13 cellular contexts compared by ENCODE assay signal in the genomic region with DNA sequence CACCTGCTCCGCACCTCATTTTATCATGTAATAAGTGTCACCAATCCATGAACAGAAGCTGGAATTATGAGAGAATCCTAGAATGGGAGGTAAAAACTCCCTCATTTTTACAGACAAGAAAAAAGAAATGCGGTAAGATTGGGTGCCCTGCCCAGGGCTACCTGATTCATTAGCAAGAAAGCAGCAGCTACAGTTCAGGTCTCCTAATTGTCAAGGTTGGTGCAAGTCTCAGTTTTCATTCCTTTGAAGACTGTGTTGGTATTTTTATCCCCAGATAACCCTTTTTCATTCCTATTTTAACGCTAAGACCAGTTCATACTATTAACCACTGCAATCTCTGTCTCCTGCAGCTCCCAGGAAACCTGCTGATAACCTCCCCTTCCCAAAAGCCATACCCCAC. TPM values are rescaled to one million over a fixed set of nuclear protein-coding genes. Genes with fewer than 3 reads are reported as not detected.
A peak's percentile ranks its signal among the peaks of the same experiment; 100 is the strongest.
DNase-seq lines count a peak whose midpoint lies in the region; ATAC-seq and TF ChIP-seq lines count a peak whose summit lies in the region.
"Had no signal": no experiment of that assay in that cellular context is flagged by ENCODE, and none has a peak within 500 bp of the region (broad histone marks: within the 10 kb centered on the region; RNA-seq: fewer than 3 reads in every experiment).

No MANE protein-coding gene starts in this region.

- no peaks in the 10 kb centered on the region for H3K27me3 Mint-ChIP-seq in activated T-helper 17 cell treated with anti-CD3 and anti-CD28 coated beads, Interleukin-2, amount 50 U/mL, for 72 hours
- H3K27me3 Mint-ChIP-seq: naive thymus-derived CD4-positive, alpha-beta T cell; T-cell had no signal

- no peak overlapping the region for H2AFZ ChIP-seq in mammary epithelial cell (ENCODE audit: low read depth, low read length)

- peak overlapping the region; percentile 91 for H3K4me3 Mint-ChIP-seq in activated T-helper 17 cell treated with anti-CD3 and anti-CD28 coated beads, Interleukin-2, amount 50 U/mL, for 72 hours

- no peaks in the 10 kb centered on the region for H3K9me3 Mint-ChIP-seq in activated T-helper 17 cell treated with anti-CD3 and anti-CD28 coated beads, Interleukin-2, amount 50 U/mL, for 72 hours
- H3K9me3 Mint-ChIP-seq: T-cell had no signal

- H3K4me3 ChIP-seq in breast epithelium (no peak overlapping the region), mammary epithelial cell (replicated peaks in 1 of 3; ENCODE audit: insufficient read depth in 1 of 3, low read depth in 2 of 3, low read length in 3 of 3) (no peak overlapping the region), lower lobe of right lung (no peak overlapping the region), tibial nerve (no peak overlapping the region)

- peaks cover 0 to 10% of the 10 kb centered on the region in 2 donors for H3K4me1 ChIP-seq in breast epithelium
- H3K4me1 ChIP-seq in mammary epithelial cell (ENCODE audit: insufficient read depth, low read length): peaks cover 17% of the 10 kb centered on the region
- peaks cover 52% of the 10 kb centered on the region for H3K4me1 ChIP-seq in lower lobe of right lung
- H3K4me1 ChIP-seq in tibial nerve: peaks cover 0 to 65% (median 37%) of the 10 kb centered on the region in 4 donors

- peaks cover 17% of the 10 kb centered on the region for H3K4me1 Mint-ChIP-seq in activated T-helper 17 cell treated with anti-CD3 and anti-CD28 coated beads, Interleukin-2, amount 50 U/mL, for 72 hours

- H3K27ac Mint-ChIP-seq in activated T-helper 17 cell treated with anti-CD3 and anti-CD28 coated beads, Interleukin-2, amount 50 U/mL, for 72 hours: no peak overlapping the region
- H3K27ac Mint-ChIP-seq: T-cell had no signal

- H3K27ac ChIP-seq in breast epithelium (peak overlapping the region; percentile 33 to 41), mammary epithelial cell (ENCODE audit: insufficient read depth, low read depth, low read length) (no peak overlapping the region), lower lobe of right lung (peak overlapping the region; percentile 99), tibial nerve (peak overlapping the region in 3 of 4 donors; percentile 55 to 98 (median 97))

- H3K36me3 Mint-ChIP-seq in activated T-helper 17 cell treated with anti-CD3 and anti-CD28 coated beads, Interleukin-2, amount 50 U/mL, for 72 hours (ENCODE audit: low read depth): peaks cover 43% of the 10 kb centered on the region
- H3K36me3 Mint-ChIP-seq: T-cell had no signal

- CTCF ChIA-PET in mammary epithelial cell (lab: Charles Lee; ENCODE audit: low non-redundant PET): no interaction called here
- CTCF ChIA-PET in GM10248 (lab: Yijun Ruan, JAX): interaction anchor here (1.1 to 1.5 kb wide), 4 partner anchors 12 to 117 kb away, joined by 3 to 5 read pairs (median 4); no protein-coding TSS in a partner anchor

- no peak overlapping the region for H3K9ac ChIP-seq in mammary epithelial cell (ENCODE audit: insufficient read depth, low read length)

- no peak for TF ChIP-seq EP300 in tibial nerve (IDR thresholded peaks at IDR 0.05)

- peaks cover 12% of the 10 kb centered on the region for H4K20me1 ChIP-seq in mammary epithelial cell (ENCODE audit: insufficient read depth, low read length)

- H3K36me3 ChIP-seq in breast epithelium (no peaks in the 10 kb centered on the region), mammary epithelial cell (ENCODE audit: insufficient read depth, low read length) (peaks cover 33% of the 10 kb centered on the region), lower lobe of right lung (peaks cover 30% of the 10 kb centered on the region), tibial nerve (peaks cover 0 to 18% (median 0%) of the 10 kb centered on the region in 3 donors)

- ATAC-seq in activated T-helper 17 cell treated with anti-CD3 and anti-CD28 coated beads, Interleukin-2, amount 50 U/mL, for 72 hours (replicated peaks): no peak
- no peak for ATAC-seq in lower lobe of right lung

- intact Hi-C loops in breast epithelium (cut with DNase I; ENCODE audit: low total_unique reads): no loop called here
- intact Hi-C loops in mammary epithelial cell (cut with micrococcal nuclease): no loop called here
- intact Hi-C loops in lower lobe of right lung (cut with DNase I): no loop called here

- dilution Hi-C loops in mammary epithelial cell (cut with HindIII; ENCODE audit: low sequenced_read_pairs): loop anchor here (5.0 kb wide), 1 partner anchor 298 kb away; no protein-coding TSS in a partner anchor

- no peak for TF ChIP-seq POLR2A in breast epithelium (IDR thresholded peaks at IDR 0.05)
- TF ChIP-seq POLR2A in tibial nerve (IDR thresholded peaks at IDR 0.05): no peak

- H3K9me3 ChIP-seq in breast epithelium (no peaks in the 10 kb centered on the region), mammary epithelial cell (replicated peaks; ENCODE audit: insufficient read depth, low read length) (peaks cover under 1% of the 10 kb centered on the region), lower lobe of right lung (no peaks in the 10 kb centered on the region), tibial nerve (no peaks in the 10 kb centered on the region)

- WGBS in mammary epithelial cell (ENCODE audit: low coverage, missing lambda C conversion rate): 97% methylated on average over 3 of the region's 3 CpGs
- 67 to 72% methylated on average over 3 of the region's 3 CpGs for WGBS in tibial nerve, 2 donors

- BruUV-seq in mammary epithelial cell (replicated peaks; lab: Mats Ljungman, UMichigan): no TSS peak

- H3K27me3 ChIP-seq in breast epithelium (no peaks in the 10 kb centered on the region), mammary epithelial cell (ENCODE audit: insufficient read depth, low read length) (no peaks in the 10 kb centered on the region), lower lobe of right lung (ENCODE audit: low read depth) (no peaks in the 10 kb centered on the region), tibial nerve (no peaks in the 10 kb centered on the region)

- TF ChIP-seq CTCF in breast epithelium (IDR thresholded peaks at IDR 0.05) (no peak), mammary epithelial cell (conservative IDR thresholded peaks at IDR 0.05 in 1 of 2, IDR thresholded peaks at IDR 0.05 in 1 of 2; ENCODE audit: extremely low read depth in 1 of 2, insufficient read depth in 1 of 2, low read depth in 1 of 2, low read length in 2 of 2) (no peak), lower lobe of right lung (IDR thresholded peaks at IDR 0.05) (no peak), tibial nerve (IDR thresholded peaks at IDR 0.05) (no peak), GM10248 (IDR thresholded peaks at IDR 0.05; ENCODE audit: control extremely low read depth, extremely low read depth, low read depth, missing control alignments) (no peak)

- POLR2A ChIA-PET in GM10248 (lab: Yijun Ruan, JAX): no interaction called here

- H3K79me2 ChIP-seq in mammary epithelial cell (ENCODE audit: insufficient read depth, low read length): peaks cover 38% of the 10 kb centered on the region

- DNase-seq in breast epithelium (ENCODE audit: low spot score in 2 of 2): no peak
- no peak for DNase-seq in mammary epithelial cell
- no peak for DNase-seq in lower lobe of right lung
- no peak for DNase-seq in tibial nerve (ENCODE audit: low spot score in 2 of 2)
- DNase-seq in GM10248 (ENCODE audit: extremely low spot score): no peak
- no peak for DNase-seq in stimulated activated CD4-positive, alpha-beta T cell treated with anti-CD3 and anti-CD28 coated beads, Interleukin-4, amount 100 ng/mL, for 1 hour
- no peak for DNase-seq in NK-92 (lab: John Stamatoyannopoulos, UW; ENCODE audit: unreplicated experiment)
- DNase-seq: activated CD4-positive, alpha-beta T cell treated with anti-CD3 and anti-CD28 coated beads for 48 hours; activated effector memory CD4-positive, alpha-beta T cell treated with anti-CD3 and anti-CD28 coated beads, Interleukin-2, amount 50 U/mL, for 16 hours; naive thymus-derived CD4-positive, alpha-beta T cell; NK-92 treated with Interleukin-12 subunit alpha and Interleukin-12 subunit beta, amount 100 ng/mL, for 24 hours; T-cell had no signal

- no peak overlapping the region for H3K4me2 ChIP-seq in mammary epithelial cell (ENCODE audit: insufficient read depth, low read depth, low read length)

- in situ Hi-C loops in mammary epithelial cell (cut with MboI; ENCODE audit: low sequenced_read_pairs in 2 of 2): loop anchor here in 1 of 2 donors (10.0 kb wide), 1 partner anchor 181 kb away; no protein-coding TSS in a partner anchor

RNA-seq across cellular contexts. Expression of a gene that starts 6.9 kb away (rescaled TPM):
- total RNA-seq in breast epithelium: 10 to 100 TPM; 53.8 to 97.5 (median 88.8) TPM
- total RNA-seq in mammary epithelial cell: 100 to 1,000 TPM; 190 to 291 TPM
- 367 TPM for polyA plus RNA-seq in mammary epithelial cell
- 673 TPM for polyA minus RNA-seq in mammary epithelial cell
- 10 to 100 TPM; 68.4 to 94.1 TPM for total RNA-seq in activated T-helper 17 cell treated with anti-CD3 and anti-CD28 coated beads, Interleukin-2, amount 50 U/mL, for 72 hours
- total RNA-seq in lower lobe of right lung: 196 TPM
- 10 to 100 TPM; 66.5 to 85.2 (median 72.8) TPM for total RNA-seq in tibial nerve
